ENCODE assay signal across 8 cellular contexts in genomic region chr4:171846232-171846631, GRCh38. TPM values are rescaled to one million over a fixed set of nuclear protein-coding genes. Genes with fewer than 3 reads are reported as not detected.
DNase-seq lines count a peak whose midpoint lies in the region; ATAC-seq and TF ChIP-seq lines count a peak whose summit lies in the region.

No MANE protein-coding gene starts in this region.

- peak; percentile 55 to 65 for DNase-seq in Caco-2
- DNase-seq in NCI-H2029 treated with DMSO at 0.1 percent for 48 hours (lab: John Stamatoyannopoulos, UW): peak; percentile 17
- DNase-seq in astrocyte of the hippocampus (ENCODE audit: low read depth, low spot score): peak; percentile 68
- no peak for DNase-seq in lung (ENCODE audit: low spot score)
- no peak for DNase-seq in effector CD8-positive, alpha-beta T cell (lab: John Stamatoyannopoulos, UW)
- DNase-seq in esophagus squamous epithelium (lab: John Stamatoyannopoulos, UW): no peak

- peak; percentile 50 to 54 for TF ChIP-seq CTCF in Caco-2 (IDR thresholded peaks at IDR 0.05; ENCODE audit: insufficient read depth in 1 of 2, low read depth in 1 of 2, low read length in 1 of 2, severe bottlenecking in 1 of 2, unreplicated experiment in 1 of 2)
- TF ChIP-seq CTCF in lung (IDR thresholded peaks at IDR 0.05; ENCODE audit: control extremely low read depth, extremely low read depth): peak; percentile 10
- peak in 1 of 6 experiments; percentile 24 for TF ChIP-seq CTCF in esophagus squamous epithelium (IDR thresholded peaks at IDR 0.05)

- no TSS peak for BruUV-seq in Caco-2 (replicated peaks; lab: Mats Ljungman, UMichigan)

- POLR2A ChIA-PET in Caco-2 (lab: Charles Lee): no interaction called here

- no peaks in the 10 kb centered on the region for H3K36me3 Mint-ChIP-seq in Caco-2 (ENCODE audit: insufficient read depth, unreplicated experiment)

- H3K27me3 ChIP-seq in Caco-2 (replicated peaks; ENCODE audit: control insufficient read depth, insufficient read depth, low read length): no peaks in the 10 kb centered on the region
- no peaks in the 10 kb centered on the region for H3K27me3 ChIP-seq in lung (ENCODE audit: control insufficient read depth, insufficient read depth)
- H3K27me3 ChIP-seq in esophagus squamous epithelium: no peaks in the 10 kb centered on the region

- 22 to 23% methylated on average over 2 of the region's 2 CpGs for WGBS in lung, 2 donors
- WGBS in esophagus squamous epithelium, 2 donors: 13 to 28% methylated on average over 2 of the region's 2 CpGs

- H3K9me3 ChIP-seq in Caco-2 (no peaks in the 10 kb centered on the region), lung (ENCODE audit: control insufficient read depth in 2 of 2, insufficient read depth in 1 of 2, low read length in 1 of 2) (no peaks in the 10 kb centered on the region), esophagus squamous epithelium (no peaks in the 10 kb centered on the region)

- H3K4me3 ChIP-seq in Caco-2 (ENCODE audit: low read depth, low read length): no peak overlapping the region
- no peak overlapping the region for H3K4me3 ChIP-seq in lung
- H3K4me3 ChIP-seq in esophagus squamous epithelium: no peak overlapping the region

- CTCF ChIA-PET in Caco-2 (lab: Charles Lee): no interaction called here

- H3K4me1 ChIP-seq in Caco-2 (no peaks in the 10 kb centered on the region), lung (ENCODE audit: control insufficient read depth in 2 of 2, insufficient read depth in 2 of 2, low read length in 2 of 2) (no peaks in the 10 kb centered on the region), esophagus squamous epithelium (no peaks in the 10 kb centered on the region)

- H3K27ac Mint-ChIP-seq in Caco-2 (ENCODE audit: unreplicated experiment): no peak overlapping the region

- H3K9me3 Mint-ChIP-seq in Caco-2 (ENCODE audit: unreplicated experiment): no peaks in the 10 kb centered on the region

- intact Hi-C loops in Caco-2 (cut with micrococcal nuclease; ENCODE audit: unreplicated experiment): loop anchor here (1.0 kb wide), 1 partner anchor 188 kb away; no protein-coding TSS in a partner anchor
- intact Hi-C loops in esophagus squamous epithelium (cut with DNase I): no loop called here

- no peaks in the 10 kb centered on the region for H3K4me1 Mint-ChIP-seq in Caco-2 (ENCODE audit: low read depth, unreplicated experiment)

- H3K4me3 Mint-ChIP-seq in Caco-2 (ENCODE audit: unreplicated experiment): no peak overlapping the region

- H3K27ac ChIP-seq in lung (ENCODE audit: low read depth in 1 of 2, low read length in 1 of 2) (no peak overlapping the region), esophagus squamous epithelium (no peak overlapping the region)

- H3K36me3 ChIP-seq in Caco-2 (ENCODE audit: control insufficient read depth, insufficient read depth, low read length): no peaks in the 10 kb centered on the region
- no peaks in the 10 kb centered on the region for H3K36me3 ChIP-seq in lung (ENCODE audit: control insufficient read depth in 2 of 2, insufficient read depth in 2 of 2, low read length in 2 of 2)
- no peaks in the 10 kb centered on the region for H3K36me3 ChIP-seq in esophagus squamous epithelium

- no peak for TF ChIP-seq POLR2A in esophagus squamous epithelium (IDR thresholded peaks at IDR 0.05)

- H3K27me3 Mint-ChIP-seq in Caco-2 (ENCODE audit: insufficient read depth, unreplicated experiment): no peaks in the 10 kb centered on the region

- peak; percentile 81 for ATAC-seq in GM18858 (IDR thresholded peaks at IDR 0.05; ENCODE audit: unreplicated experiment)
- ATAC-seq in HG03039 (IDR thresholded peaks at IDR 0.05; ENCODE audit: unreplicated experiment): peak; percentile 87
- no peak for ATAC-seq in lung (ENCODE audit: insufficient read depth, low FRiP score)

RNA-seq across cellular contexts. Expression of gene GALNTL6, which starts 33.0 kb away (rescaled TPM):
- total RNA-seq in Caco-2 (2022) (not detected in 2 replicates), lung (under 1 TPM; 0.09 TPM), esophagus squamous epithelium (under 1 TPM in 1 of 4 donors, not detected in 3; 0.12 TPM)
- under 1 TPM in 1 of 2 donors, not detected in 1; 0.08 TPM for polyA plus RNA-seq in lung

Comparison
In these comparisons a context has a peak if more than half of its experiments do, and no peak if none do; other contexts are left out.
1. DNase-seq: peak in Caco-2 (2 of 2), NCI-H2029 treated with DMSO at 0.1 percent for 48 hours (single experiment) and astrocyte of the hippocampus (single experiment); none in lung (single experiment), effector CD8-positive, alpha-beta T cell (single experiment) and esophagus squamous epithelium (single experiment).